ENCODE assay signal across 9 cellular contexts in the genomic region with DNA sequence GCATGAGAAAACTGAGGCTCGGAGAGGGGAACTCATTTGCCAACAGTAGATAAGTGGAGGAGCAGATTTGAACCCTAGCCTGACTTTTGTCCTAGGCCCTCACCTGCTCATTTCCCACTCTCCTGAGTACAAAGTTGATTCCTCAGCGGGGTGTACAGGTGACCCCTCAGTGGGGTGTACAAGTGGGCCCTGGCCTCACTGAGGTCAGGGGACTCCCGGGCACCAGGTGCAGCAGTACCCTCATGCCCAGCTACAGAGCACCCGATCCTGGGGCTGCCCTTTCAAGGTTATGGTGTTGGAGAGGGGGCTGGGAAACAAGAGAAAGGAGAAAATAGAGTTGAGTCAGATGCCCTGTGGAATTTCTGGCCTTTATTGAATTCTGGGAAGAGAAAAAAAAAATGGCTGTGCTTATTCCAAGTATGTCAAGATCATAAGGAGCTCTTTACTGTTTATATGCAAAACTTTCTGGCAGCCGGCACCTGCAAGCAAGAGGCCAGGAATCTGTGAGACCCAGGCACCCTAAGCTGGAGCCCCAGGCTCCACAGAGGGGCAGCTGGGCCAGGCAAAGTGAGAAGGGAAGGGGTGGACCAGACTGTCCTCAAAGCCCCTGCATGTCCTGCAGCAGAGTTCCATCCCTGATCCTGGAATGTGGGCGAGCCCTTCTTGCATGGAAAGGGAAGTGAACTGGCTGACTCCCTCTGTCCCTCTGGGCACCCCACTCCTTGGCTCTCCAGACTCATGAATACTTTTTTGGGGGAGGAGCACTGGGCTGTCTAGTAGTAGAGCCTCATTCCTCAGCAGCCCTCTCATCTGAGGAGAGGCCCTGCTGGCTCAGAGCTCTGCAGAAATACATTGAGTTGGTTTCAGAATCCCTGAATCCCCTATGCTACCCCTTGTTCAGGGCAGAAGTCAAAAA. TPM values are rescaled to one million over a fixed set of nuclear protein-coding genes. Genes with fewer than 3 reads are reported as not detected.
DNase-seq lines count a peak whose midpoint lies in the region; ATAC-seq and TF ChIP-seq lines count a peak whose summit lies in the region.
"Had no signal": no experiment of that assay in that cellular context is flagged by ENCODE, and none has a peak within 500 bp of the region (broad histone marks: within the 10 kb centered on the region; RNA-seq: fewer than 3 reads in every experiment).

No MANE protein-coding gene starts in this region.

- H3K27ac Mint-ChIP-seq in type B pancreatic cell = peak overlapping the region; percentile 73
- H3K27ac Mint-ChIP-seq in stimulated activated memory B cell treated with anti-CD40 and anti-IgM and Interleukin-4, amounts not matched to agents 10 μg/mL and 1 μg/mL and 100 μg/mL, for 72 hours = no peak overlapping the region

- no peak overlapping the region for H2AFZ ChIP-seq in mesenchymal stem cell (ENCODE audit: low read depth, low read length)

- H3K4ac ChIP-seq in mesenchymal stem cell (ENCODE audit: low read depth in 1 of 2, low read length in 2 of 2) = peak overlapping the region; percentile 71 to 89

- peak overlapping the region; percentile 83 for H2BK5ac ChIP-seq in mesenchymal stem cell (ENCODE audit: low read depth, low read length, poor library complexity, severe bottlenecking)

- peak overlapping the region; percentile 99 for H2AK5ac ChIP-seq in mesenchymal stem cell (ENCODE audit: low read length, severe bottlenecking)

- 60% methylated on average over 5 of the region's 6 CpGs for WGBS in mesenchymal stem cell

- no peak overlapping the region for H3K4me2 ChIP-seq in mesenchymal stem cell (ENCODE audit: low read length, poor library complexity, severe bottlenecking)

- H3K18ac ChIP-seq in mesenchymal stem cell (ENCODE audit: low read depth in 1 of 2, low read length in 2 of 2) = peak overlapping the region; percentile 53 to 67

- ATAC-seq in stimulated activated memory B cell treated with anti-CD40 and anti-IgM and Interleukin-4, amounts not matched to agents 10 μg/mL and 1 μg/mL and 100 μg/mL, for 72 hours = no peak
- no peak for ATAC-seq in HG03135 (IDR thresholded peaks at IDR 0.05; ENCODE audit: unreplicated experiment)

- DNase-seq in choroid plexus epithelial cell (ENCODE audit: low read depth) (peak; percentile 60), mesenchymal stem cell (peak; percentile 63), type B pancreatic cell (ENCODE audit: extremely low spot score, unreplicated experiment) (no peak), T1000 (lab: John Stamatoyannopoulos, UW) (no peak), Kasumi-1 (lab: John Stamatoyannopoulos, UW) (no peak)
- DNase-seq: NCI-H1436 treated with DMSO at 0.1 percent for 48 hours had no signal

- H3K9ac ChIP-seq in mesenchymal stem cell (ENCODE audit: low read length) = peak overlapping the region; percentile 67

- H3K9me3 ChIP-seq in mesenchymal stem cell (ENCODE audit: control insufficient read depth, low read length) = no peaks in the 10 kb centered on the region

- H3K36me3 Mint-ChIP-seq in type B pancreatic cell = no peaks in the 10 kb centered on the region
- H3K36me3 Mint-ChIP-seq in stimulated activated memory B cell treated with anti-CD40 and anti-IgM and Interleukin-4, amounts not matched to agents 10 μg/mL and 1 μg/mL and 100 μg/mL, for 72 hours = no peaks in the 10 kb centered on the region

- no peaks in the 10 kb centered on the region for H3K27me3 ChIP-seq in mesenchymal stem cell (ENCODE audit: control insufficient read depth in 1 of 2, insufficient read depth in 1 of 2, low read length in 2 of 2)

- peak overlapping the region; percentile 77 for H3K4me3 Mint-ChIP-seq in type B pancreatic cell
- no peak overlapping the region for H3K4me3 Mint-ChIP-seq in stimulated activated memory B cell treated with anti-CD40 and anti-IgM and Interleukin-4, amounts not matched to agents 10 μg/mL and 1 μg/mL and 100 μg/mL, for 72 hours

- H2BK120ac ChIP-seq in mesenchymal stem cell (ENCODE audit: low read depth, low read length) = peak overlapping the region; percentile 56

- peak overlapping the region; percentile 96 for H2BK15ac ChIP-seq in mesenchymal stem cell (ENCODE audit: low read depth, poor library complexity, severe bottlenecking)

- peak overlapping the region; percentile 87 for H4K8ac ChIP-seq in mesenchymal stem cell (ENCODE audit: low read length)

- no peaks in the 10 kb centered on the region for H3K9me3 Mint-ChIP-seq in type B pancreatic cell
- H3K9me3 Mint-ChIP-seq in stimulated activated memory B cell treated with anti-CD40 and anti-IgM and Interleukin-4, amounts not matched to agents 10 μg/mL and 1 μg/mL and 100 μg/mL, for 72 hours = no peaks in the 10 kb centered on the region

- H3K23ac ChIP-seq in mesenchymal stem cell (ENCODE audit: low read length in 2 of 2) = no peak overlapping the region

- H2BK12ac ChIP-seq in mesenchymal stem cell (ENCODE audit: low read length in 2 of 2) = peak overlapping the region; percentile 27 to 71

- H3K14ac ChIP-seq in mesenchymal stem cell (ENCODE audit: low read length in 2 of 2) = no peak overlapping the region

- peak; percentile 37 for TF ChIP-seq EP300 in Ishikawa (IDR thresholded peaks at IDR 0.05; ENCODE audit: borderline replicate concordance)

- H3K4me1 ChIP-seq in mesenchymal stem cell (ENCODE audit: control insufficient read depth, insufficient read depth, low read depth, low read length) = peaks cover 49% of the 10 kb centered on the region

- H4K91ac ChIP-seq in mesenchymal stem cell (ENCODE audit: low read length) = peak overlapping the region; percentile 73

- peaks cover 31% of the 10 kb centered on the region for H3K4me1 Mint-ChIP-seq in type B pancreatic cell (ENCODE audit: unreplicated experiment)
- no peaks in the 10 kb centered on the region for H3K4me1 Mint-ChIP-seq in stimulated activated memory B cell treated with anti-CD40 and anti-IgM and Interleukin-4, amounts not matched to agents 10 μg/mL and 1 μg/mL and 100 μg/mL, for 72 hours

- TF ChIP-seq CTCF in choroid plexus epithelial cell (conservative IDR thresholded peaks at IDR 0.05; ENCODE audit: low read depth, low read length) (no peak), type B pancreatic cell (conservative IDR thresholded peaks at IDR 0.05) (no peak)

- no peaks in the 10 kb centered on the region for H3K79me1 ChIP-seq in mesenchymal stem cell (replicated peaks; ENCODE audit: low read length, poor library complexity, severe bottlenecking)

- H3K27ac ChIP-seq in mesenchymal stem cell (ENCODE audit: low read length, poor library complexity, severe bottlenecking) = peak overlapping the region; percentile 93

- no peaks in the 10 kb centered on the region for H3K27me3 Mint-ChIP-seq in type B pancreatic cell
- H3K27me3 Mint-ChIP-seq in stimulated activated memory B cell treated with anti-CD40 and anti-IgM and Interleukin-4, amounts not matched to agents 10 μg/mL and 1 μg/mL and 100 μg/mL, for 72 hours = peaks cover 40% of the 10 kb centered on the region

- no peaks in the 10 kb centered on the region for H3K36me3 ChIP-seq in mesenchymal stem cell (ENCODE audit: control insufficient read depth in 1 of 2, insufficient read depth in 2 of 2, low read depth in 1 of 2, low read length in 2 of 2)

- H3K4me3 ChIP-seq in choroid plexus epithelial cell (ENCODE audit: low read depth, low read length) (no peak overlapping the region), mesenchymal stem cell (ENCODE audit: insufficient read depth in 1 of 2, low read depth in 1 of 2, low read length in 2 of 2) (peak overlapping the region in 1 of 2 experiments; percentile 71)

- no peak for TF ChIP-seq RAD21 in Ishikawa (IDR thresholded peaks at IDR 0.05; ENCODE audit: low read depth)

TF ChIP-seq in Ishikawa, 13 proteins besides CTCF, POLR2A, EP300 and RAD21:
- TF ChIP-seq TCF12 (IDR thresholded peaks at IDR 0.05; ENCODE audit: low read depth) = peak; percentile 66
- TF ChIP-seq NFIC (IDR thresholded peaks at IDR 0.05) = peak; percentile 55
- TF ChIP-seq TEAD4 (IDR thresholded peaks at IDR 0.05) = peak; percentile 69
- TF ChIP-seq, protein P1, sequence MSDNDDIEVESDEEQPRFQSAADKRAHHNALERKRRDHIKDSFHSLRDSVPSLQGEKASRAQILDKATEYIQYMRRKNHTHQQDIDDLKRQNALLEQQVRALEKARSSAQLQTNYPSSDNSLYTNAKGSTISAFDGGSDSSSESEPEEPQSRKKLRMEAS (IDR thresholded peaks at IDR 0.05) = peak; percentile 51
- TF ChIP-seq USF1 (IDR thresholded peaks at IDR 0.05) = no peak
- 0 out of 2 replicates have a peak, but pooled peaks have one; percentile 38 for TF ChIP-seq TAF1 (IDR thresholded peaks at IDR 0.05; ENCODE audit: low read depth)
- TF ChIP-seq CREB1 (IDR thresholded peaks at IDR 0.05; ENCODE audit: low read depth) = no peak
- no peak for TF ChIP-seq YY1 (IDR thresholded peaks at IDR 0.05; ENCODE audit: low read depth)
- TF ChIP-seq FOXM1 (IDR thresholded peaks at IDR 0.05; ENCODE audit: borderline replicate concordance, low read depth) = 0 out of 2 replicates have a peak, but pooled peaks have one; percentile 36

RNA-seq across cellular contexts. Expression of gene AMOTL2, which starts 43.1 kb away (rescaled TPM):
- 16.1 TPM for polyA plus RNA-seq in mesenchymal stem cell (2013, experiment 1 of 2)
- polyA plus RNA-seq in mesenchymal stem cell (2013, experiment 2 of 2) = 15.4 TPM
- total RNA-seq in type B pancreatic cell (ENCODE audit: low replicate concordance) = 79.2 and 122 TPM in 2 replicates

Comparison
In these comparisons a context has a peak if more than half of its experiments do, and no peak if none do; other contexts are left out.
1. DNase-seq: peak in choroid plexus epithelial cell (single experiment) and mesenchymal stem cell (single experiment); none in type B pancreatic cell (single experiment), T1000 (single experiment) and Kasumi-1 (0 of 2).